In genomic region chr4:1321486-1321885, GRCh38 we compare ENCODE assay signal across 22 cellular contexts.
"Had no signal": no experiment of that assay in that cellular context is flagged by ENCODE, and none has a peak within 500 bp of the region (broad histone marks: within the 10 kb centered on the region; RNA-seq: fewer than 3 reads in every experiment).

No MANE protein-coding gene starts in this region.

- H3K4me2 ChIP-seq: smooth muscle cell had no signal

- ATAC-seq: body of pancreas; heart left ventricle; stimulated activated naive B cell treated with anti-CD40 and anti-IgM and Interleukin-4, amounts not matched to agents 10 μg/mL and 1 μg/mL and 100 μg/mL, for 72 hours had no signal

- H3K27me3 ChIP-seq: body of pancreas, colonic mucosa, dorsolateral prefrontal cortex, heart left ventricle, ovary, sigmoid colon, transverse colon had no signal

- DNase-seq: activated CD4-positive, alpha-beta memory T cell treated with anti-CD3 and anti-CD28 coated beads for 36 hours; activated CD4-positive, alpha-beta T cell treated with anti-CD3 and anti-CD28 coated beads for 48 hours; activated effector memory CD4-positive, alpha-beta T cell treated with anti-CD3 and anti-CD28 coated beads, Interleukin-2, amount 50 U/mL, for 16 hours; activated T-cell treated with anti-CD3 and anti-CD28 coated beads for 4 hours; anterior cingulate cortex; body of pancreas; colonic mucosa; dorsolateral prefrontal cortex; islet precursor cell; mammary epithelial cell; midbrain; natural killer cell; ovary; sigmoid colon; stimulated activated CD4-positive, alpha-beta T cell treated with anti-CD3 and anti-CD28 coated beads, Interleukin-2, amount 100 ng/mL, for 48 hours; stimulated activated CD8-positive, alpha-beta memory T cell treated with anti-CD3 and anti-CD28 coated beads, Interleukin-4, amount 100 ng/mL, for 48 hours; stimulated activated naive B cell treated with anti-CD40 and anti-IgM and Interleukin-4, amounts not matched to agents 10 μg/mL and 1 μg/mL and 100 μg/mL, for 72 hours; transverse colon had no signal

- H3K4me3 ChIP-seq: body of pancreas, colonic mucosa, dorsolateral prefrontal cortex, heart left ventricle, ovary, sigmoid colon, smooth muscle cell, transverse colon had no signal

- H3K9me3 ChIP-seq: body of pancreas, colonic mucosa, heart left ventricle, ovary, sigmoid colon, transverse colon had no signal

- FAIRE-seq: urothelium cell line had no signal

- H3K4me1 ChIP-seq: body of pancreas, colonic mucosa, sigmoid colon, transverse colon had no signal

- H3K27ac ChIP-seq: body of pancreas, colonic mucosa, dorsolateral prefrontal cortex, epithelial cell of prostate, heart left ventricle, ovary, sigmoid colon, transverse colon had no signal

- H3K36me3 ChIP-seq: ovary had no signal
